In the genomic region with DNA sequence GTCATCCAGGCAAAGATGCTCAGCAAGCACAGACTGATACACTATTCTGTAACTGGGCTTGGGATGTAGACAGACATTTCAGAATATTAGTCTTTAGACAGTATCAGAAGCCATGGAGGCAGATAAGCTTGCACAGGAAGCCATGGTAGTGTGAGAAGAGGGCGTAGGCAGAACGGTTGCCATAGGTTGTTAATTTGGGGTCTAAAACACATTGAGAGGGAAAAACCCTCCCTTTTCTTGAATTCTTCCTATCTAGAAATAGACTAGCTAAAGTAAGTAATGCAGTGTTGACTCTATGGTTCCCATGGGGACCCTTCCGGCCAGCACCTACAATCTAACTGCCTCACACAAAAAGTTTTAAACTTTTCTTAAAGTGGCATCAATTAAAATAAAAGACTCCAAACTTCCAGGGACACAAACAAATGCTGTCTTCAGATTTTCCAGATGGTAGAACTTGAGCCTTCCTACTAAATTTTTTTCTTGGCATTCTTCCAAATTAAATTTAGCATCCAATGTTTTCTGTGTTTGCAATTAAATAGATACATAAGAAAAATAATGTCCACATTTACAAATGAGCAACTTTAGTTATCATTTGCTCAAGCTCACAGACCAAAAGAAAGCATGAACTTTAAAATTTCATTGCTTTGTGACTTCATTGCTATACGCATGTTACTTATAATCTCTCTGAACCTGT, we compare ENCODE assay signal across 9 cellular contexts. TPM values are rescaled to one million over a fixed set of nuclear protein-coding genes. Genes with fewer than 3 reads are reported as not detected.
A peak's percentile ranks its signal among the peaks of the same experiment; 100 is the strongest.
DNase-seq lines count a peak whose midpoint lies in the region; ATAC-seq and TF ChIP-seq lines count a peak whose summit lies in the region.
"Had no signal": no experiment of that assay in that cellular context is flagged by ENCODE, and none has a peak within 500 bp of the region (broad histone marks: within the 10 kb centered on the region; RNA-seq: fewer than 3 reads in every experiment).

No MANE protein-coding gene starts in this region.

- peak overlapping the region; percentile 85 for H3K4me2 ChIP-seq in Loucy (ENCODE audit: low read depth, low read length, poor library complexity, severe bottlenecking)

- peaks cover 50% of the 10 kb centered on the region for H3K79me2 ChIP-seq in Loucy (ENCODE audit: insufficient read depth, low read length)

- H3K4me1 ChIP-seq in Loucy (ENCODE audit: insufficient read depth, low read length, poor library complexity, severe bottlenecking) (peaks cover 30% of the 10 kb centered on the region), duodenal mucosa (ENCODE audit: control insufficient read depth in 1 of 2, insufficient read depth in 2 of 2, low read length in 2 of 2) (peaks cover 10 to 18% of the 10 kb centered on the region in 2 donors)

- CTCF ChIA-PET in GM10248 (lab: Yijun Ruan, JAX) = interaction anchor here (0.7 to 3.5 kb wide), 6 partner anchors 12 to 680 kb away, joined by 3 to 18 read pairs (median 4); no protein-coding TSS in a partner anchor

- H3K9me2 ChIP-seq in Loucy (replicated peaks; ENCODE audit: low read depth, low read length) = no peaks in the 10 kb centered on the region

- peak overlapping the region; percentile 74 for H3K27ac Mint-ChIP-seq in osteocyte (ENCODE audit: unreplicated experiment)

- peaks cover 27% of the 10 kb centered on the region for H4K20me1 ChIP-seq in Loucy (ENCODE audit: insufficient read depth, low read length, poor library complexity, severe bottlenecking)

- H3K27me3 ChIP-seq in Loucy (ENCODE audit: insufficient read depth, low read length, poor library complexity, severe bottlenecking) (no peaks in the 10 kb centered on the region), duodenal mucosa (ENCODE audit: control insufficient read depth in 1 of 2, insufficient read depth in 2 of 2, low read length in 2 of 2) (no peaks in the 10 kb centered on the region)

- peaks cover 33% of the 10 kb centered on the region for H3K36me3 Mint-ChIP-seq in osteocyte (ENCODE audit: unreplicated experiment)

- H3K27me3 Mint-ChIP-seq in osteocyte (ENCODE audit: unreplicated experiment) = no peaks in the 10 kb centered on the region

- peak overlapping the region; percentile 75 for H3K4me3 ChIP-seq in Loucy (ENCODE audit: low read length, poor library complexity, severe bottlenecking)
- peak overlapping the region; percentile 68 to 91 for H3K4me3 ChIP-seq in duodenal mucosa (ENCODE audit: low read depth in 1 of 2, low read length in 2 of 2)

- no peaks in the 10 kb centered on the region for H3F3A ChIP-seq in Loucy (ENCODE audit: low read depth)

- no peak overlapping the region for H3K27ac ChIP-seq in duodenal mucosa (ENCODE audit: low read depth, low read length)

- no peak overlapping the region for H2AFZ ChIP-seq in Loucy (ENCODE audit: low read length)

- H3K9me3 Mint-ChIP-seq in osteocyte (ENCODE audit: unreplicated experiment) = no peaks in the 10 kb centered on the region

- H3K9ac ChIP-seq in Loucy (ENCODE audit: low read depth, low read length, poor library complexity, severe bottlenecking) = peak overlapping the region; percentile 100
- H3K9ac ChIP-seq in duodenal mucosa (ENCODE audit: low read depth in 1 of 2, low read length in 2 of 2) = peak overlapping the region in 1 of 2 donors; percentile 98

- DNase-seq in GM10248 (ENCODE audit: extremely low spot score) (peak; percentile 52), osteocyte (ENCODE audit: extremely low spot score, unreplicated experiment) (no peak), NCI-H146 (lab: John Stamatoyannopoulos, UW) (no peak), NCI-H2196 treated with DMSO at 0.1 percent for 48 hours (lab: John Stamatoyannopoulos, UW; ENCODE audit: unreplicated experiment) (no peak), HCEC 1CT (no peak)
- DNase-seq: activated CD8-positive, alpha-beta memory T cell treated with anti-CD3 and anti-CD28 coated beads, Interleukin-2, amount 50 U/mL, for 48 hours had no signal

- H3K36me3 ChIP-seq in Loucy (ENCODE audit: insufficient read depth, low read length) = peaks cover 15% of the 10 kb centered on the region
- H3K36me3 ChIP-seq in duodenal mucosa (ENCODE audit: control insufficient read depth in 1 of 2, insufficient read depth in 2 of 2, low read length in 2 of 2) = peaks cover 16 to 27% of the 10 kb centered on the region in 2 donors

- H3K9me3 ChIP-seq in Loucy (ENCODE audit: insufficient read depth, low read depth, low read length) = no peaks in the 10 kb centered on the region
- H3K9me3 ChIP-seq in duodenal mucosa (ENCODE audit: control insufficient read depth in 1 of 2, low read length in 2 of 2) = no peaks in the 10 kb centered on the region

- peak overlapping the region; percentile 82 for H3K4me3 Mint-ChIP-seq in osteocyte (ENCODE audit: unreplicated experiment)

- POLR2A ChIA-PET in GM10248 (lab: Yijun Ruan, JAX) = interaction anchor here (0.6 to 1.0 kb wide), 2 partner anchors 43 to 1067 kb away, joined by 3 read pairs; no protein-coding TSS in a partner anchor

- ATAC-seq in HG03469 (IDR thresholded peaks at IDR 0.05; ENCODE audit: unreplicated experiment) = no peak

- peaks cover 32% of the 10 kb centered on the region for H3K4me1 Mint-ChIP-seq in osteocyte (ENCODE audit: unreplicated experiment)

- TF ChIP-seq CTCF in GM10248 (IDR thresholded peaks at IDR 0.05; ENCODE audit: control extremely low read depth, extremely low read depth, low read depth, missing control alignments) (no peak), Loucy (conservative IDR thresholded peaks at IDR 0.05; ENCODE audit: low read length) (no peak), osteocyte (IDR thresholded peaks at IDR 0.05) (no peak)

RNA-seq across cellular contexts. Expression of gene PRKRA, which starts 1.9 kb away (rescaled TPM):
- total RNA-seq in osteocyte = 44.8 and 50.1 TPM in 2 replicates

RNA-seq across cellular contexts. Expression of gene PJVK, which starts 2.1 kb away (rescaled TPM):
- 7.4 TPM in 2 replicates for total RNA-seq in osteocyte

RNA-seq across cellular contexts. Expression of gene FKBP7, which starts 29.3 kb away (rescaled TPM):
- total RNA-seq in osteocyte = 49.9 and 57.0 TPM in 2 replicates

RNA-seq across cellular contexts. Expression of gene PLEKHA3, which starts 31.1 kb away (rescaled TPM):
- 29.1 and 36.2 TPM in 2 replicates for total RNA-seq in osteocyte
